In genomic region chr1:173714759-173715537, GRCh38 we compare ENCODE assay signal across 8 cellular contexts. TPM values are rescaled to one million over a fixed set of nuclear protein-coding genes. Genes with fewer than 3 reads are reported as not detected.
A peak's percentile ranks its signal among the peaks of the same experiment; 100 is the strongest.
DNase-seq lines count a peak whose midpoint lies in the region; ATAC-seq and TF ChIP-seq lines count a peak whose summit lies in the region.

Gene KLHL20 (plus strand): TSS chr1:173714981. CDS start chr1:173716044, 1,063 bp downstream.

- peak within 1 kb of the TSS; percentile 95 for H3K4me2 ChIP-seq in GM23338

- no peaks in the 10 kb centered on the region for H3K36me3 ChIP-seq in GM23338 (ENCODE audit: insufficient read depth)

- ATAC-seq in GM23338 = peak; percentile 97
- peak; percentile 97 for ATAC-seq in naive thymus-derived CD8-positive, alpha-beta T cell

- peaks cover 11% of the 10 kb centered on the region for H3K9me2 ChIP-seq in GM23338 (ENCODE audit: insufficient read depth)

- peaks cover 11% of the 10 kb centered on the region; the same call in 2 of the 3 replicates for H3K4me1 Mint-ChIP-seq in GM23338
- peaks cover 9 to 37% (median 30%) of the 10 kb centered on the region in 4 donors for H3K4me1 Mint-ChIP-seq in naive thymus-derived CD8-positive, alpha-beta T cell

- H2AFZ ChIP-seq in GM23338 = peak within 1 kb of the TSS; percentile 98

- peak within 1 kb of the TSS; percentile 46 for H3K27ac Mint-ChIP-seq in GM23338
- H3K27ac Mint-ChIP-seq in naive thymus-derived CD8-positive, alpha-beta T cell = peak within 1 kb of the TSS; percentile 92 to 98 (median 96)

- peaks cover 27% of the 10 kb centered on the region for H3K79me2 ChIP-seq in GM23338 (replicated peaks; ENCODE audit: insufficient read depth)

- POLR2A ChIA-PET in naive thymus-derived CD8-positive, alpha-beta T cell (lab: Charles Lee) = interaction anchor here (0.6 to 3.2 kb wide), 12 partner anchors 11 to 1309 kb away, joined by 3 to 34 read pairs (median 3); partner anchors contain the start of genes CACYBP, CENPL, DARS2 and GAS5

- TF ChIP-seq CTCF in GM23338 (conservative IDR thresholded peaks at IDR 0.05; ENCODE audit: low read depth in 2 of 2) (0 out of 4 replicates have a peak, but pooled peaks of 1 of the 2 experiments have one; percentile 5), fibroblast of mammary gland (conservative IDR thresholded peaks at IDR 0.05; ENCODE audit: control insufficient read depth, insufficient read depth, low read depth, low read length) (no peak)

- peak; percentile 93 for DNase-seq in EH (ENCODE audit: low read depth)
- DNase-seq in GM23338 (ENCODE audit: low spot score) = peak; percentile 94
- peak; percentile 89 for DNase-seq in LHCN-M2 (ENCODE audit: low read depth)
- peak; percentile 95 for DNase-seq in RPMI8226
- peak; percentile 67 to 80 for DNase-seq in activated T-helper 1 cell treated with anti-CD3 and anti-CD28 coated beads, Interleukin-2, amount 50 U/mL, for 16 hours (ENCODE audit: low read depth in 1 of 2, low spot score in 1 of 2)
- peak; percentile 90 for DNase-seq in fibroblast of mammary gland (ENCODE audit: low read depth)
- DNase-seq in naive thymus-derived CD8-positive, alpha-beta T cell = peak; percentile 64 to 93 (median 88)
- peak; percentile 78 to 90 (median 84) for DNase-seq in stimulated activated naive CD4-positive, alpha-beta T cell (lab: John Stamatoyannopoulos, UW)

- peaks cover 5% of the 10 kb centered on the region for H3F3A ChIP-seq in GM23338 (replicated peaks; ENCODE audit: low read depth)

- H4K20me1 ChIP-seq in GM23338 (replicated peaks; ENCODE audit: insufficient read depth) = no peaks in the 10 kb centered on the region

- no peaks in the 10 kb centered on the region; the same call in 2 of the 3 replicates for H3K36me3 Mint-ChIP-seq in GM23338 (ENCODE audit: low read depth)
- H3K36me3 Mint-ChIP-seq in naive thymus-derived CD8-positive, alpha-beta T cell = peaks cover 5 to 13% (median 12%) of the 10 kb centered on the region in 3 donors

- peak within 1 kb of the TSS; percentile 46; the same call in 1 of the 2 replicates for H3K27ac ChIP-seq in GM23338 (ENCODE audit: low read depth)

- no peaks in the 10 kb centered on the region; the same call in 2 of the 3 replicates for H3K9me3 Mint-ChIP-seq in GM23338
- H3K9me3 Mint-ChIP-seq in naive thymus-derived CD8-positive, alpha-beta T cell = peaks cover 0 to 3% (median 0%) of the 10 kb centered on the region in 9 donors

- peaks cover 22% of the 10 kb centered on the region; the same call in 1 of the 2 replicates for H3K27me3 ChIP-seq in GM23338 (ENCODE audit: insufficient read depth)

- peak within 1 kb of the TSS; percentile 96 for H3K4me3 Mint-ChIP-seq in GM23338
- H3K4me3 Mint-ChIP-seq in naive thymus-derived CD8-positive, alpha-beta T cell = peak within 1 kb of the TSS; percentile 92 to 100 (median 98)

- H3K4me3 ChIP-seq in GM23338 (peak within 1 kb of the TSS; percentile 90), fibroblast of mammary gland (ENCODE audit: control insufficient read depth, low read depth, low read length) (peak within 1 kb of the TSS; percentile 86)

- peaks cover 9% of the 10 kb centered on the region for H3K4me1 ChIP-seq in GM23338 (ENCODE audit: insufficient read depth)

- H3K27me3 Mint-ChIP-seq in GM23338 (ENCODE audit: insufficient read depth, low read depth, poor library complexity) = peaks cover 5% of the 10 kb centered on the region
- peaks cover 11 to 21% (median 13%) of the 10 kb centered on the region in 5 donors for H3K27me3 Mint-ChIP-seq in naive thymus-derived CD8-positive, alpha-beta T cell

TF ChIP-seq in GM23338, 12 proteins besides CTCF, POLR2A, EP300 and RAD21 (continues in another document):
- no peak for TF ChIP-seq JUNB (IDR thresholded peaks at IDR 0.05; ENCODE audit: unreplicated experiment)
- TF ChIP-seq ETS1 (IDR thresholded peaks at IDR 0.05) = peak; percentile 85
- 0 out of 2 replicates have a peak, but pooled peaks have one; percentile 21 for TF ChIP-seq ZNF331 (CRISPR knock-in tag; IDR thresholded peaks at IDR 0.05; ENCODE audit: low read depth)
- TF ChIP-seq POLR2AphosphoS5 (IDR thresholded peaks at IDR 0.05; ENCODE audit: low read depth) = peak; percentile 94
- TF ChIP-seq EZH2phosphoT487 (IDR thresholded peaks at IDR 0.05; ENCODE audit: unreplicated experiment) = no peak
- TF ChIP-seq REST (IDR thresholded peaks at IDR 0.05; ENCODE audit: unreplicated experiment) = peak; percentile 31
- TF ChIP-seq ZNF114 (CRISPR knock-in tag; IDR thresholded peaks at IDR 0.05) = peak; percentile 93
- TF ChIP-seq EZH2 (IDR thresholded peaks at IDR 0.05; ENCODE audit: low read depth, unreplicated experiment) = no peak

RNA-seq across cellular contexts. Expression of gene KLHL20, which starts in this region (rescaled TPM):
- 7.9 and 14.5 TPM in 2 replicates for total RNA-seq in GM23338 (2014; rRNA removed; shearing (Covaris generic))
- 11.8 and 12.3 TPM in 2 replicates for polyA plus RNA-seq in GM23338 (2016; fragmentation: Nextera tagmentation; extraction: Ambion mirVana)
- total RNA-seq in LHCN-M2 (2014; rRNA removed) = 32.8 and 33.0 TPM in 2 replicates
- 9.9 TPM for polyA plus RNA-seq in LHCN-M2 (2012)
- total RNA-seq in naive thymus-derived CD8-positive, alpha-beta T cell = 10 to 100 TPM; 34.5 to 40.8 TPM
- 10 to 100 TPM; 21.1 to 27.1 (median 21.9) TPM for polyA plus RNA-seq in naive thymus-derived CD8-positive, alpha-beta T cell

Comparison
In these comparisons a context has a peak if more than half of its experiments do, and no peak if none do; other contexts are left out.
1. Peak in every context shown above with its lines: DNase-seq, ATAC-seq, H3K4me3 ChIP-seq and H3K27ac ChIP-seq.